ENCODE assay signal across 1 cellular context in the genomic region with DNA sequence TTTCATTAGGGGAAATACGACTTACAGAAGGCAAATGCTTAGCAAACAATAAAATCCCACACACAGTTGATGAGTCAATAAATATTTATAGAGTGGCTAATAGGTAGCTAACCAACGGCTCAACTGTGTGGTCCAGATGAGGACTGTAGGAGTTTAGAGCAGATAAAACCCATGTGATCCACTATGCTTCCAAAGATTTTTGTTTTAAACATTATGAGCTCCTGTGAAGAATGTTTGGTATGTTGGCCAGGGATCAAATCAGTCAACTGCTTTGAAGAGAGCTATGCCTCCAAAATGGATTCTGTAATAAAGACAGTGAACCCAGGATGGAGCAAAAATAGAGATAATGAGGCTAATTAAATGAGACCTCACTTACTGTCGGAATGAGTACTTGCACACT.
TF ChIP-seq lines count a peak whose summit lies in the region.

No MANE protein-coding gene starts in this region.

TF ChIP-seq in H1, 55 proteins besides CTCF, POLR2A, EP300 and RAD21:
- no peak for TF ChIP-seq JUN (IDR thresholded peaks at IDR 0.05; ENCODE audit: low read depth, low read length)
- TF ChIP-seq BRCA1 (IDR thresholded peaks at IDR 0.05; ENCODE audit: low read depth, low read length), result no peak
- no peak for TF ChIP-seq JUND (IDR thresholded peaks at IDR 0.05; ENCODE audit: low read length)
- TF ChIP-seq HDAC6 (IDR thresholded peaks at IDR 0.05; ENCODE audit: low read depth, low read length), result no peak
- TF ChIP-seq TAF7 (optimal IDR thresholded peaks at IDR 0.05; ENCODE audit: borderline replicate concordance, low read depth, low read length), result no peak
- no peak for TF ChIP-seq GABPA (IDR thresholded peaks at IDR 0.05; ENCODE audit: borderline replicate concordance, insufficient read depth, low read length)
- TF ChIP-seq, protein P1, sequence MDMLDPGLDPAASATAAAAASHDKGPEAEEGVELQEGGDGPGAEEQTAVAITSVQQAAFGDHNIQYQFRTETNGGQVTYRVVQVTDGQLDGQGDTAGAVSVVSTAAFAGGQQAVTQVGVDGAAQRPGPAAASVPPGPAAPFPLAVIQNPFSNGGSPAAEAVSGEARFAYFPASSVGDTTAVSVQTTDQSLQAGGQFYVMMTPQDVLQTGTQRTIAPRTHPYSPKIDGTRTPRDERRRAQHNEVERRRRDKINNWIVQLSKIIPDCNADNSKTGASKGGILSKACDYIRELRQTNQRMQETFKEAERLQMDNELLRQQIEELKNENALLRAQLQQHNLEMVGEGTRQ (IDR thresholded peaks at IDR 0.05; ENCODE audit: low read length), result no peak
- no peak for TF ChIP-seq CBX8 (IDR thresholded peaks at IDR 0.05; ENCODE audit: borderline replicate concordance, low read depth, low read length)
- no peak for TF ChIP-seq CHD1 (IDR thresholded peaks at IDR 0.05; ENCODE audit: low read depth, low read length)
- TF ChIP-seq SRF (IDR thresholded peaks at IDR 0.05; ENCODE audit: low read depth, low read length), result no peak
- TF ChIP-seq, protein P2, sequence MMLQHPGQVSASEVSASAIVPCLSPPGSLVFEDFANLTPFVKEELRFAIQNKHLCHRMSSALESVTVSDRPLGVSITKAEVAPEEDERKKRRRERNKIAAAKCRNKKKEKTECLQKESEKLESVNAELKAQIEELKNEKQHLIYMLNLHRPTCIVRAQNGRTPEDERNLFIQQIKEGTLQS (IDR thresholded peaks at IDR 0.05; ENCODE audit: insufficient read depth, low read depth, low read length), result no peak
- no peak for TF ChIP-seq RBBP5 (IDR thresholded peaks at IDR 0.05; ENCODE audit: borderline replicate concordance, low read depth, low read length)
- TF ChIP-seq, protein P3, sequence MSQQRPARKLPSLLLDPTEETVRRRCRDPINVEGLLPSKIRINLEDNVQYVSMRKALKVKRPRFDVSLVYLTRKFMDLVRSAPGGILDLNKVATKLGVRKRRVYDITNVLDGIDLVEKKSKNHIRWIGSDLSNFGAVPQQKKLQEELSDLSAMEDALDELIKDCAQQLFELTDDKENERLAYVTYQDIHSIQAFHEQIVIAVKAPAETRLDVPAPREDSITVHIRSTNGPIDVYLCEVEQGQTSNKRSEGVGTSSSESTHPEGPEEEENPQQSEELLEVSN (IDR thresholded peaks at IDR 0.05), result no peak
- no peak for TF ChIP-seq FOSL1 (IDR thresholded peaks at IDR 0.05; ENCODE audit: insufficient read depth, low read depth, low read length)
- TF ChIP-seq MAFK (IDR thresholded peaks at IDR 0.05; ENCODE audit: low read depth, low read length), result no peak
- no peak for TF ChIP-seq NANOG (IDR thresholded peaks at IDR 0.05; ENCODE audit: insufficient read depth, low read depth, low read length, poor library complexity, severe bottlenecking)
